Comparison of ENCODE assay signal across 31 cellular contexts in the genomic region with DNA sequence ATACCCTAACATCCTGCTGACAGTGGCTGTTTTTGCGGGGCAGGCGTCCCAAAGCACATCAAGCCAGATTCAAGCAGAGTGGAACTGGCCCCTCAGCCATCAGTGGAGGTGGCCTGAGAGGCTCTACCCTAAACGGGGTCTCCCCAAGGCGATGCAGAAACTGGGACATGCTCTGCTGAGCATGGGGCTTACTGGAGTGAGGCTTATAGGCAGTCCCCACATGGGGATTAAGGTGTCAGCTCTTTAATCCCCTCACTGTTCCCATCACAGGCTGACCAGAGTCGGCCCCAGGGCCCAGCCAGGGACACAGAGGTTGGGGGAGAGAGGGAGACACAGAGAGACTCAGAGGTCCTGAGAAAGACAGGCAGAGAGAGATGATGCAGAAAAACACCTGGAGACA. TPM values are rescaled to one million over a fixed set of nuclear protein-coding genes. Genes with fewer than 3 reads are reported as not detected.
"Had no signal": no experiment of that assay in that cellular context is flagged by ENCODE, and none has a peak within 500 bp of the region (broad histone marks: within the 10 kb centered on the region; RNA-seq: fewer than 3 reads in every experiment).

No MANE protein-coding gene starts in this region.

- H3K36me3 Mint-ChIP-seq: activated CD4-positive, alpha-beta memory T cell treated with anti-CD3 and anti-CD28 coated beads for 36 hours; activated naive CD4-positive, alpha-beta T cell treated with anti-CD3 and anti-CD28 coated beads, Interleukin-2, amount 10 ng/mL, durations not matched to agents 7 days and 5 days; activated naive CD8-positive, alpha-beta T cell treated with anti-CD3 and anti-CD28 coated beads, Interleukin-2, amount 10 ng/mL, durations not matched to agents 7 days and 5 days had no signal

- H3K36me3 ChIP-seq: adrenal gland, Peyer's patch, SJSA1 had no signal

- H3K9me3 ChIP-seq: adrenal gland, Peyer's patch, SJSA1 had no signal

- H3K9me3 Mint-ChIP-seq: activated B cell treated with CpG ODN at 0.5 μM for 24 hours; activated CD4-positive, alpha-beta memory T cell treated with anti-CD3 and anti-CD28 coated beads for 36 hours; activated CD4-positive, alpha-beta T cell treated with anti-CD3 and anti-CD28 coated beads, Interleukin-2, amount 10 ng/mL, durations not matched to agents 7 days and 5 days; activated naive CD4-positive, alpha-beta T cell treated with anti-CD3 and anti-CD28 coated beads, Interleukin-2, amount 10 ng/mL, durations not matched to agents 7 days and 5 days; activated naive CD8-positive, alpha-beta T cell treated with anti-CD3 and anti-CD28 coated beads, Interleukin-2, amount 10 ng/mL, durations not matched to agents 7 days and 5 days; activated T-cell treated with anti-CD3 and anti-CD28 coated beads, Interleukin-2, amount 50 U/mL, for 4 hours had no signal

- ATAC-seq: activated T-cell treated with anti-CD3 and anti-CD28 coated beads, Interleukin-2, amount 50 U/mL, for 4 hours; SK-N-SH treated with all-trans-retinoic acid at 6 μM for 48 hours had no signal

- H3K27me3 Mint-ChIP-seq: activated CD4-positive, alpha-beta memory T cell treated with anti-CD3 and anti-CD28 coated beads for 36 hours had no signal

- DNase-seq: activated B cell treated with CpG ODN at 0.5 μM for 24 hours; activated CD4-positive, alpha-beta memory T cell treated with anti-CD3 and anti-CD28 coated beads for 36 hours; activated CD4-positive, alpha-beta T cell treated with anti-CD3 and anti-CD28 coated beads for 1 hour; activated CD4-positive, alpha-beta T cell treated with anti-CD3 and anti-CD28 coated beads, Interleukin-2, amount 10 ng/mL, durations not matched to agents 7 days and 5 days; activated CD8-positive, alpha-beta memory T cell treated with anti-CD3 and anti-CD28 coated beads for 24 hours; activated gamma-delta T cell; activated naive CD4-positive, alpha-beta T cell treated with anti-CD3 and anti-CD28 coated beads, Interleukin-2, amount 10 ng/mL, durations not matched to agents 7 days and 5 days; activated naive CD8-positive, alpha-beta T cell treated with anti-CD3 and anti-CD28 coated beads, Interleukin-2, amount 10 ng/mL, durations not matched to agents 7 days and 5 days; activated T-cell treated with anti-CD3 and anti-CD28 coated beads, Interleukin-2, amount 50 U/mL, for 4 hours; adrenal gland; anterior cingulate cortex; cerebellar nuclear complex; KG1; NCI-H1048; NCI-H1417; NCI-H2029; NCI-H2107; NCI-H2171 treated with DMSO at 0.1 percent for 48 hours; NCI-H226; NCI-H526; NCI-H774; Peyer's patch; SHP77; SW 1271 had no signal

- H3K4me3 Mint-ChIP-seq: activated B cell treated with CpG ODN at 0.5 μM for 24 hours; activated CD4-positive, alpha-beta memory T cell treated with anti-CD3 and anti-CD28 coated beads for 36 hours; activated CD4-positive, alpha-beta T cell treated with anti-CD3 and anti-CD28 coated beads, Interleukin-2, amount 10 ng/mL, durations not matched to agents 7 days and 5 days; activated naive CD4-positive, alpha-beta T cell treated with anti-CD3 and anti-CD28 coated beads, Interleukin-2, amount 10 ng/mL, durations not matched to agents 7 days and 5 days; activated naive CD8-positive, alpha-beta T cell treated with anti-CD3 and anti-CD28 coated beads, Interleukin-2, amount 10 ng/mL, durations not matched to agents 7 days and 5 days; activated T-cell treated with anti-CD3 and anti-CD28 coated beads, Interleukin-2, amount 50 U/mL, for 4 hours had no signal

- H3K27ac ChIP-seq: adrenal gland, Peyer's patch, SJSA1 had no signal

- H3K27ac Mint-ChIP-seq: activated B cell treated with CpG ODN at 0.5 μM for 24 hours; activated CD4-positive, alpha-beta memory T cell treated with anti-CD3 and anti-CD28 coated beads for 36 hours; activated CD4-positive, alpha-beta T cell treated with anti-CD3 and anti-CD28 coated beads, Interleukin-2, amount 10 ng/mL, durations not matched to agents 7 days and 5 days; activated naive CD4-positive, alpha-beta T cell treated with anti-CD3 and anti-CD28 coated beads, Interleukin-2, amount 10 ng/mL, durations not matched to agents 7 days and 5 days; activated naive CD8-positive, alpha-beta T cell treated with anti-CD3 and anti-CD28 coated beads, Interleukin-2, amount 10 ng/mL, durations not matched to agents 7 days and 5 days had no signal

- H3K27me3 ChIP-seq: adrenal gland, Peyer's patch, SJSA1 had no signal

- H3K4me3 ChIP-seq: adrenal gland, Peyer's patch, SJSA1 had no signal

- H3K4me1 ChIP-seq: SJSA1 had no signal

RNA-seq across cellular contexts. Expression of gene CYP2F1, which starts 17.0 kb away (rescaled TPM):
- total RNA-seq: activated B cell treated with CpG ODN at 0.5 μM for 24 hours; activated CD4-positive, alpha-beta memory T cell treated with anti-CD3 and anti-CD28 coated beads for 36 hours; activated CD4-positive, alpha-beta T cell treated with anti-CD3 and anti-CD28 coated beads, Interleukin-2, amount 10 ng/mL, durations not matched to agents 7 days and 5 days; activated naive CD8-positive, alpha-beta T cell treated with anti-CD3 and anti-CD28 coated beads, Interleukin-2, amount 10 ng/mL, durations not matched to agents 7 days and 5 days; activated T-cell treated with anti-CD3 and anti-CD28 coated beads, Interleukin-2, amount 50 U/mL, for 4 hours; adrenal gland; cardiac septum; LHCN-M2; M059J; NCI-H460; Peyer's patch; SJSA1; T-helper 1 cell treated with Interleukin-12 subunit alpha and Interleukin-12 subunit beta and Interleukin-4 antibody, amounts not matched to agents 30 ng/mL and 1 ng/mL, for 36 hours had no signal
- polyA plus RNA-seq: adrenal gland had no signal

RNA-seq across cellular contexts. Expression of gene CYP2A13, which starts 42.9 kb away (rescaled TPM):
- total RNA-seq: activated B cell treated with CpG ODN at 0.5 μM for 24 hours; activated CD4-positive, alpha-beta memory T cell treated with anti-CD3 and anti-CD28 coated beads for 36 hours; activated CD4-positive, alpha-beta T cell treated with anti-CD3 and anti-CD28 coated beads, Interleukin-2, amount 10 ng/mL, durations not matched to agents 7 days and 5 days; activated naive CD8-positive, alpha-beta T cell treated with anti-CD3 and anti-CD28 coated beads, Interleukin-2, amount 10 ng/mL, durations not matched to agents 7 days and 5 days; activated T-cell treated with anti-CD3 and anti-CD28 coated beads, Interleukin-2, amount 50 U/mL, for 4 hours; adrenal gland; cardiac septum; LHCN-M2; M059J; NCI-H460; Peyer's patch; SJSA1; T-helper 1 cell treated with Interleukin-12 subunit alpha and Interleukin-12 subunit beta and Interleukin-4 antibody, amounts not matched to agents 30 ng/mL and 1 ng/mL, for 36 hours had no signal
- polyA plus RNA-seq: adrenal gland had no signal
